9 cellular contexts compared by ENCODE assay signal in the genomic region with DNA sequence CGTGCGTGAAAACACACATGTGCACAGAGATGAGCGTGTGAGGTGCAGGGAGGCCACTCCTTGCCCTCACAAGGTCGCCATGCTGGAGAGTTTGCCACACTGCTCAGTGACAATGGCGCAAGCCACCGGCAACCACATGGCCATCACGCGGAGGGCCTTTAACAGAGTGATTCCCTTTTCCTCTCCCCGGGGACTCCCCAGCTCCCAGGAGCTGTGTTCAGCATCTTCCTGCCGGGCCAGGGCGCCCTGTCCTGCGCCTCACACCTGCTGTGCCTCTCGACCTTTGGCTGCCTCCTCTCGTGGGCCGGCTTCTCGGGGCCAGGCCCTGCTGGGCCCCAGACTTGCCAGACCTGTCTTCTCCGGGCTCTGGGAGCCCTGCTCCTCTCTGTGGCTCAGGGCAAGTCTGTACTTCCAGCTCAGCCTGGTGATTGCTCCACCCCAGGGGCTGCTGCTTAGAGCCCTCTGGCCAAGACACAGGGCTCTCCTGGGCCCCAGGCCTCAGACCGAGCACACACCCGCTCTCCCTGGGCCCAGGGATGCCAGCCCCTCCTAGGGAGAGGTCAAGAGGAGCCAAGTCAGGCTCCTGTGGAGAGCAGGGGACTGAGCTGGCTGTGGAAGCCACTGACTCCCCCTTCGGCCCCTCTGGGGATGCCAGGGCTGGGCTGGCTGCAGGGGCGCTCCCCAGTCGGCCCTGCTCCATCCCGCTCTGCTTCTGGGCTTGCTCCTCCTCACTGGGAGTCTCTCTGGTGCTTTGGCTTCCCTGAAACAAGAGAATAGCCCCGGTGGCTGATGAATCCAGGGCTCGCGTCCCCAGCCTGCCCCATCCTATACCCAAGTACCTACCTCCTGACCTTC. TPM values are rescaled to one million over a fixed set of nuclear protein-coding genes. Genes with fewer than 3 reads are reported as not detected.
DNase-seq lines count a peak whose midpoint lies in the region; ATAC-seq, FAIRE-seq and TF ChIP-seq lines count a peak whose summit lies in the region.
"Had no signal": no experiment of that assay in that cellular context is flagged by ENCODE, and none has a peak within 500 bp of the region (broad histone marks: within the 10 kb centered on the region; RNA-seq: fewer than 3 reads in every experiment).

No MANE protein-coding gene starts in this region.

- FAIRE-seq in RCC 7860 (lab: Jason Lieb, UNC) = no peak

- H3K4me1 ChIP-seq in esophagus (ENCODE audit: control insufficient read depth in 2 of 2, insufficient read depth in 2 of 2, low read length in 1 of 2) (peaks cover 21 to 54% of the 10 kb centered on the region in 2 donors), stomach (peaks cover 49 to 99% (median 82%) of the 10 kb centered on the region in 4 donors)

- H3K27ac ChIP-seq in esophagus (ENCODE audit: low read depth in 2 of 2, low read length in 1 of 2) = peak overlapping the region; percentile 84 to 87
- peak overlapping the region; percentile 14 to 95 (median 92) for H3K27ac ChIP-seq in stomach

- DNase-seq in NB4 (ENCODE audit: low read depth) (peak; percentile 59), stomach (no peak), T-helper 17 cell (no peak), NOMO-1 (lab: John Stamatoyannopoulos, UW; ENCODE audit: unreplicated experiment in 2 of 2) (no peak), RCC 7860 (ENCODE audit: low spot score) (no peak)
- DNase-seq: activated CD4-positive, alpha-beta memory T cell treated with anti-CD3 and anti-CD28 coated beads, Interleukin-2, amount 10 ng/mL, durations not matched to agents 7 days and 5 days; foreskin melanocyte had no signal

- 69 to 73% methylated on average over 21 to 26 of the region's 26 CpGs for WGBS in esophagus, 2 donors
- 75 to 87% (median 78%) methylated on average over 15 to 26 of the region's 26 CpGs for WGBS in stomach, 5 donors

- H3K4me3 Mint-ChIP-seq in T-helper 17 cell = no peak overlapping the region
- H3K4me3 Mint-ChIP-seq: activated CD4-positive, alpha-beta memory T cell treated with anti-CD3 and anti-CD28 coated beads, Interleukin-2, amount 10 ng/mL, durations not matched to agents 7 days and 5 days had no signal

- no peak for TF ChIP-seq POLR2A in NB4 (IDR thresholded peaks at IDR 0.05; ENCODE audit: extremely low read depth, insufficient read length)
- no peak for TF ChIP-seq POLR2A in stomach (IDR thresholded peaks at IDR 0.05)

- peaks cover 0 to 11% of the 10 kb centered on the region in 2 donors for H3K36me3 ChIP-seq in esophagus (ENCODE audit: control insufficient read depth in 2 of 2, insufficient read depth in 2 of 2, low read length in 1 of 2)
- H3K36me3 ChIP-seq in stomach = peaks cover 4 to 27% (median 22%) of the 10 kb centered on the region in 4 donors

- H3K27me3 ChIP-seq in esophagus (ENCODE audit: control insufficient read depth in 1 of 2, insufficient read depth in 2 of 2, low read length in 2 of 2) = no peaks in the 10 kb centered on the region
- H3K27me3 ChIP-seq in stomach = no peaks in the 10 kb centered on the region

- H3K9me3 ChIP-seq in esophagus (ENCODE audit: control insufficient read depth in 2 of 2, insufficient read depth in 1 of 2, low read depth in 1 of 2, low read length in 1 of 2) (no peaks in the 10 kb centered on the region), stomach (no peaks in the 10 kb centered on the region), T-helper 17 cell (ENCODE audit: control insufficient read depth, low read length, poor library complexity, severe bottlenecking) (no peaks in the 10 kb centered on the region)

- TF ChIP-seq CTCF in NB4 (IDR thresholded peaks at IDR 0.05; ENCODE audit: low read depth, low read length) = no peak
- TF ChIP-seq CTCF in stomach (IDR thresholded peaks at IDR 0.05) = no peak

- peaks cover 14% of the 10 kb centered on the region for H3K4me1 Mint-ChIP-seq in T-helper 17 cell

- no peaks in the 10 kb centered on the region for H3K36me3 Mint-ChIP-seq in T-helper 17 cell (ENCODE audit: low read depth)

- intact Hi-C loops in stomach (cut with DNase I; ENCODE audit: low total_unique reads) = no loop called here

- TF ChIP-seq EP300 in stomach (IDR thresholded peaks at IDR 0.05) = no peak

- no peaks in the 10 kb centered on the region for H3K27me3 Mint-ChIP-seq in T-helper 17 cell
- H3K27me3 Mint-ChIP-seq: activated CD4-positive, alpha-beta memory T cell treated with anti-CD3 and anti-CD28 coated beads, Interleukin-2, amount 10 ng/mL, durations not matched to agents 7 days and 5 days had no signal

- no peak overlapping the region for H3K27ac Mint-ChIP-seq in T-helper 17 cell
- H3K27ac Mint-ChIP-seq: activated CD4-positive, alpha-beta memory T cell treated with anti-CD3 and anti-CD28 coated beads, Interleukin-2, amount 10 ng/mL, durations not matched to agents 7 days and 5 days had no signal

- ATAC-seq in T-helper 17 cell = no peak

- H3K4me3 ChIP-seq in NB4 (ENCODE audit: low read depth, low read length) (no peak overlapping the region), esophagus (ENCODE audit: low read depth in 1 of 2, low read length in 2 of 2) (no peak overlapping the region), stomach (no peak overlapping the region)

RNA-seq across cellular contexts. Expression of a gene that starts 5.6 kb away (rescaled TPM):
- polyA plus RNA-seq in esophagus (10 to 100 TPM; 21.1 to 58.1 TPM), stomach (1 to 10 TPM; 2.9 to 9.7 (median 8.2) TPM)
- total RNA-seq in stomach (10 to 100 TPM in 4 of 5 donors, under 1 TPM in 1; 0.58 to 39.3 (median 21.1) TPM), T-helper 17 cell (1 to 10 TPM; 4.1 to 5.3 TPM)

RNA-seq across cellular contexts. Expression of a gene that starts 11.7 kb away (rescaled TPM):
- polyA plus RNA-seq in esophagus = 1 to 10 TPM; 6.4 to 7.0 TPM
- 10 to 100 TPM; 16.4 to 65.2 (median 21.6) TPM for total RNA-seq in stomach
- 10 to 100 TPM in 1 of 3 donors, 1 to 10 TPM in 2; 3.4 to 20.5 (median 8.8) TPM for polyA plus RNA-seq in stomach
- 10 to 100 TPM in 1 of 2 donors, 1 to 10 TPM in 1; 9.2 to 48.3 TPM for total RNA-seq in T-helper 17 cell

RNA-seq across cellular contexts. Expression of a gene that starts 15.7 kb away (rescaled TPM):
- 1 to 10 TPM in 1 of 2 donors, under 1 TPM in 1; 0.25 to 2.8 TPM for polyA plus RNA-seq in esophagus
- 1,000 to 10,000 TPM in 1 of 5 donors, 10 to 100 TPM in 2, 1 to 10 TPM in 1, not detected in 1; 4.7 to 1,748 (median 37.2) TPM for total RNA-seq in stomach
- polyA plus RNA-seq in stomach = 1,000 to 10,000 TPM in 1 of 3 donors, 100 to 1,000 TPM in 2; 132 to 2,907 (median 156) TPM
- not detected for total RNA-seq in T-helper 17 cell
- total RNA-seq: activated CD4-positive, alpha-beta memory T cell treated with anti-CD3 and anti-CD28 coated beads, Interleukin-2, amount 10 ng/mL, durations not matched to agents 7 days and 5 days; RPMI7951 had no signal

RNA-seq across cellular contexts. Expression of a gene that starts 22.9 kb away (rescaled TPM):
- 1 to 10 TPM in 1 of 2 donors, under 1 TPM in 1; 0.33 to 1.3 TPM for polyA plus RNA-seq in esophagus
- 10 to 100 TPM in 1 of 5 donors, under 1 TPM in 3, not detected in 1; 0.29 to 10.1 (median 0.48) TPM for total RNA-seq in stomach
- 1 to 10 TPM in 1 of 3 donors, under 1 TPM in 2; 0.15 to 1.7 (median 0.93) TPM for polyA plus RNA-seq in stomach
- total RNA-seq in T-helper 17 cell = under 1 TPM; 0.02 to 0.03 TPM

RNA-seq across cellular contexts. Expression of a gene that starts 27.4 kb away (rescaled TPM):
- polyA plus RNA-seq in esophagus (1 to 10 TPM; 5.3 to 7.3 TPM), stomach (1 to 10 TPM; 5.3 to 5.6 (median 5.4) TPM)
- total RNA-seq in stomach (10 to 100 TPM in 3 of 5 donors, 1 to 10 TPM in 2; 3.5 to 12.5 (median 11.7) TPM), T-helper 17 cell (100 to 1,000 TPM; 228 to 238 TPM)
